Comparison of ENCODE assay signal across 9 cellular contexts in the genomic region with DNA sequence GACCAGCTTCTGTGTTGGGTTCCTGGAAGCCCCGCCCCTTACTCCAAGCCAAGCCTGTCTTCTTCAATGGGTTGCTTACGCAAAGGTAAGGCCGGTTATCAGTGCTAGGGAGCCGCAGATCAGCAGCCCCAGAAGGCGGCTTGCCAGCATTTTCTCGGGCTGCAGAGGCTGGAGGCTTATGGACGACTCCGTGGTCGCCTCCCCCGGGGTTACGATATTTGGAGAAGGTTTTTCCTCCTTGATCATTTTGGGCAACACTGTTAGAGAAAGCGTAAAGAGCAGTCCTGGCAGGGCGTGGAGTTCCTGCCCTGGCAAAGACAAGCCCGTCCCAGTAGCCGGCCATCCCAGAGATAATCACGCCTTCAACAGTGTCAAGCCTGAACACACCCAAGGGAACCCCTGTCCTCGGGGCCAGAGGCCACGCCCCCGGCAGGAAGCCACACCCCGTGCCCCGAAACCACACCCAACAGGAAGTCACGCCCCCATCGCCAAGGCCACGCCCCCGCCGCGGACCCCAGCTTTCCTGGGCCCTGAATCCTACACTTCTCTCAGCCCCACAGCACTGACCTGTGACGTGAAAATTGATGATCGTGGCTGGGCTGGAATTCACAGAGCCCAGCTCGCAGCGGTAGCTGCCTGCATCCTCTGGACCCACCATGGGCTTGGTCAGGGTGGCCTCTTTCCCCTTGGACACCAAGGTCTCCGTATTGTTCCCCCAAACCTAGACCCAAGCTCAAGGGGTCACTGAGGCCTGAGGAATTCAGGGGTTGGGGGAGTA. TPM values are rescaled to one million over a fixed set of nuclear protein-coding genes. Genes with fewer than 3 reads are reported as not detected.
DNase-seq lines count a peak whose midpoint lies in the region; ATAC-seq and TF ChIP-seq lines count a peak whose summit lies in the region.
"Had no signal": no experiment of that assay in that cellular context is flagged by ENCODE, and none has a peak within 500 bp of the region (broad histone marks: within the 10 kb centered on the region; RNA-seq: fewer than 3 reads in every experiment).

No MANE protein-coding gene starts in this region.

- peaks cover 4% of the 10 kb centered on the region for H3K4me1 Mint-ChIP-seq in MCF 10A (ENCODE audit: insufficient read depth, unreplicated experiment)
- peaks cover 15% of the 10 kb centered on the region for H3K4me1 Mint-ChIP-seq in activated naive CD8-positive, alpha-beta T cell treated with anti-CD3 and anti-CD28 coated beads for 36 hours

- dilution Hi-C loops in mammary epithelial cell (cut with HindIII; ENCODE audit: low sequenced_read_pairs), result no loop called here

- H3K27ac Mint-ChIP-seq in MCF 10A (ENCODE audit: low read depth, unreplicated experiment), result no peak overlapping the region
- no peak overlapping the region for H3K27ac Mint-ChIP-seq in activated naive CD8-positive, alpha-beta T cell treated with anti-CD3 and anti-CD28 coated beads for 36 hours

- POLR2A ChIA-PET in MCF 10A (lab: Yijun Ruan, JAX), result no interaction called here

- ATAC-seq in GM18907 (IDR thresholded peaks at IDR 0.05; ENCODE audit: unreplicated experiment), result no peak

- H3K36me3 Mint-ChIP-seq in MCF 10A (ENCODE audit: insufficient read depth, unreplicated experiment), result no peaks in the 10 kb centered on the region
- H3K36me3 Mint-ChIP-seq in activated naive CD8-positive, alpha-beta T cell treated with anti-CD3 and anti-CD28 coated beads for 36 hours, result peaks cover 2% of the 10 kb centered on the region

- no peak overlapping the region for H3K4me3 Mint-ChIP-seq in MCF 10A (ENCODE audit: unreplicated experiment)
- no peak overlapping the region for H3K4me3 Mint-ChIP-seq in activated naive CD8-positive, alpha-beta T cell treated with anti-CD3 and anti-CD28 coated beads for 36 hours

- no peaks in the 10 kb centered on the region for H3K9me3 Mint-ChIP-seq in MCF 10A (ENCODE audit: unreplicated experiment)
- peaks cover 2% of the 10 kb centered on the region for H3K9me3 Mint-ChIP-seq in activated naive CD8-positive, alpha-beta T cell treated with anti-CD3 and anti-CD28 coated beads for 36 hours

- H3K9ac ChIP-seq in mammary epithelial cell (ENCODE audit: insufficient read depth, low read length), result no peak overlapping the region

- H3K4me2 ChIP-seq in mammary epithelial cell (ENCODE audit: insufficient read depth, low read depth, low read length), result no peak overlapping the region

- in situ Hi-C loops in mammary epithelial cell (cut with MboI; ENCODE audit: low sequenced_read_pairs in 2 of 2), result no loop called here

- WGBS in mammary epithelial cell (ENCODE audit: low coverage, missing lambda C conversion rate), result 69% methylated on average over 9 of the region's 32 CpGs

- BruUV-seq in MCF 10A (replicated peaks; lab: Mats Ljungman, UMichigan) (no TSS peak), mammary epithelial cell (replicated peaks; lab: Mats Ljungman, UMichigan) (no TSS peak)

- H3K27me3 ChIP-seq in mammary epithelial cell (ENCODE audit: insufficient read depth, low read length) (no peaks in the 10 kb centered on the region), uterus (no peaks in the 10 kb centered on the region)

- no peak overlapping the region for H3K4me3 ChIP-seq in mammary epithelial cell (replicated peaks in 1 of 3; ENCODE audit: insufficient read depth in 1 of 3, low read depth in 2 of 3, low read length in 3 of 3)
- peak overlapping the region in 1 of 2 donors; percentile 1 for H3K4me3 ChIP-seq in uterus

- no peaks in the 10 kb centered on the region for H3K27me3 Mint-ChIP-seq in MCF 10A (ENCODE audit: insufficient read depth, unreplicated experiment)
- H3K27me3 Mint-ChIP-seq in activated naive CD8-positive, alpha-beta T cell treated with anti-CD3 and anti-CD28 coated beads for 36 hours, result peaks cover 44% of the 10 kb centered on the region

- H4K20me1 ChIP-seq in mammary epithelial cell (ENCODE audit: insufficient read depth, low read length), result no peaks in the 10 kb centered on the region

- H3K36me3 ChIP-seq in mammary epithelial cell (ENCODE audit: insufficient read depth, low read length) (no peaks in the 10 kb centered on the region), uterus (no peaks in the 10 kb centered on the region)

- TF ChIP-seq POLR2A in uterus (IDR thresholded peaks at IDR 0.05), result peak; percentile 24 to 38

- CTCF ChIA-PET in MCF 10A (lab: Yijun Ruan, JAX), result no interaction called here
- CTCF ChIA-PET in mammary epithelial cell (lab: Charles Lee; ENCODE audit: low non-redundant PET), result no interaction called here

- H3K27ac ChIP-seq in mammary epithelial cell (ENCODE audit: insufficient read depth, low read depth, low read length) (no peak overlapping the region), uterus (peak overlapping the region; percentile 73 to 81)

- H3K79me2 ChIP-seq in mammary epithelial cell (ENCODE audit: insufficient read depth, low read length), result no peaks in the 10 kb centered on the region

- DNase-seq in MCF 10A (ENCODE audit: unreplicated experiment), result peak; percentile 51
- no peak for DNase-seq in mammary epithelial cell
- DNase-seq in activated naive CD8-positive, alpha-beta T cell treated with anti-CD3 and anti-CD28 coated beads for 36 hours, result peak; percentile 43
- peak; percentile 33 for DNase-seq in left kidney (ENCODE audit: low read depth, low spot score)
- DNase-seq in uterus, result peak in 1 of 2 donors; percentile 60
- DNase-seq in foreskin melanocyte, result no peak
- DNase-seq in NCI-H2227 (lab: John Stamatoyannopoulos, UW; ENCODE audit: unreplicated experiment), result no peak

- H3K9me3 ChIP-seq in mammary epithelial cell (replicated peaks; ENCODE audit: insufficient read depth, low read length) (no peaks in the 10 kb centered on the region), uterus (no peaks in the 10 kb centered on the region)

- peaks cover 6% of the 10 kb centered on the region for H3K4me1 ChIP-seq in mammary epithelial cell (ENCODE audit: insufficient read depth, low read length)
- H3K4me1 ChIP-seq in uterus, result peaks cover 0 to 5% of the 10 kb centered on the region in 2 donors

- TF ChIP-seq CTCF in MCF 10A (IDR thresholded peaks at IDR 0.05; ENCODE audit: unreplicated experiment) (no peak), mammary epithelial cell (conservative IDR thresholded peaks at IDR 0.05 in 1 of 2, IDR thresholded peaks at IDR 0.05 in 1 of 2; ENCODE audit: extremely low read depth in 1 of 2, insufficient read depth in 1 of 2, low read depth in 1 of 2, low read length in 2 of 2) (no peak), uterus (IDR thresholded peaks at IDR 0.05) (no peak)

- intact Hi-C loops in MCF 10A (cut with micrococcal nuclease), result no loop called here
- intact Hi-C loops in mammary epithelial cell (cut with micrococcal nuclease), result no loop called here
- intact Hi-C loops in uterus (cut with DNase I; ENCODE audit: low total_unique reads), result no loop called here

- H2AFZ ChIP-seq in mammary epithelial cell (ENCODE audit: low read depth, low read length), result no peak overlapping the region

RNA-seq across cellular contexts. Expression of gene RASIP1, which starts 1.0 kb away (rescaled TPM):
- 1.9 and 3.0 TPM in 2 replicates for total RNA-seq in MCF 10A (2022)
- total RNA-seq in mammary epithelial cell, result 1 to 10 TPM; 2.8 to 3.0 TPM
- polyA plus RNA-seq in mammary epithelial cell, result 5.0 TPM
- 0.57 TPM for polyA minus RNA-seq in mammary epithelial cell
- total RNA-seq in activated naive CD8-positive, alpha-beta T cell treated with anti-CD3 and anti-CD28 coated beads for 36 hours, result under 1 TPM; 0.40 to 0.49 TPM
- 100 to 1,000 TPM in 1 of 4 donors, 10 to 100 TPM in 2, 1 to 10 TPM in 1; 5.9 to 105 (median 31.9) TPM for total RNA-seq in uterus

RNA-seq across cellular contexts. Expression of gene IZUMO1, which starts 5.3 kb away (rescaled TPM):
- total RNA-seq in MCF 10A (2022), result 3.5 and 4.2 TPM in 2 replicates
- total RNA-seq in mammary epithelial cell, result 1 to 10 TPM in 1 of 2 donors, under 1 TPM in 1; 0.50 to 7.8 TPM
- 0.12 TPM for polyA plus RNA-seq in mammary epithelial cell
- not detected for polyA minus RNA-seq in mammary epithelial cell
- total RNA-seq in activated naive CD8-positive, alpha-beta T cell treated with anti-CD3 and anti-CD28 coated beads for 36 hours, result not detected
- 1 to 10 TPM in 1 of 4 donors, under 1 TPM in 1, not detected in 2; under 0.01 to 2.3 TPM for total RNA-seq in uterus

RNA-seq across cellular contexts. Expression of gene FUT1, which starts 11.0 kb away (rescaled TPM):
- total RNA-seq in MCF 10A (2022) (10.5 and 14.7 TPM in 2 replicates), mammary epithelial cell (10 to 100 TPM; 13.9 to 15.2 TPM), uterus (10 to 100 TPM in 1 of 4 donors, 1 to 10 TPM in 3; 1.5 to 17.7 (median 4.4) TPM)
- polyA plus RNA-seq in mammary epithelial cell, result 6.4 TPM
- polyA minus RNA-seq in mammary epithelial cell, result 9.0 TPM
- total RNA-seq in activated naive CD8-positive, alpha-beta T cell treated with anti-CD3 and anti-CD28 coated beads for 36 hours, result under 1 TPM; 0.06 to 0.12 TPM

RNA-seq across cellular contexts. Expression of gene FGF21, which starts 13.9 kb away (rescaled TPM):
- 0.49 and 0.93 TPM in 2 replicates for total RNA-seq in MCF 10A (2022)
- not detected for total RNA-seq in mammary epithelial cell
- polyA plus RNA-seq in mammary epithelial cell, result not detected
- polyA minus RNA-seq in mammary epithelial cell, result not detected
- not detected for total RNA-seq in activated naive CD8-positive, alpha-beta T cell treated with anti-CD3 and anti-CD28 coated beads for 36 hours
- total RNA-seq in uterus, result not detected
- total RNA-seq: NCI-H460 had no signal

RNA-seq across cellular contexts. Expression of gene MAMSTR, which starts 21.9 kb away (rescaled TPM):
- 0.22 and 0.65 TPM in 2 replicates for total RNA-seq in MCF 10A (2022)
- 1 to 10 TPM in 1 of 2 donors, under 1 TPM in 1; 0.50 to 1.2 TPM for total RNA-seq in mammary epithelial cell
- polyA plus RNA-seq in mammary epithelial cell, result 0.32 TPM
- polyA minus RNA-seq in mammary epithelial cell, result not detected
- total RNA-seq in activated naive CD8-positive, alpha-beta T cell treated with anti-CD3 and anti-CD28 coated beads for 36 hours, result under 1 TPM; 0.41 to 0.46 TPM
- 10 to 100 TPM in 1 of 4 donors, 1 to 10 TPM in 1, under 1 TPM in 1, not detected in 1; 0.26 to 24.2 (median 3.0) TPM for total RNA-seq in uterus

Comparison
In these comparisons a context has a peak if more than half of its experiments do, and no peak if none do; other contexts are left out.
1. DNase-seq: peak in MCF 10A (single experiment), activated naive CD8-positive, alpha-beta T cell treated with anti-CD3 and anti-CD28 coated beads for 36 hours (single experiment) and left kidney (single experiment); none in mammary epithelial cell (single experiment), foreskin melanocyte (single experiment) and NCI-H2227 (single experiment).